In the genomic region with DNA sequence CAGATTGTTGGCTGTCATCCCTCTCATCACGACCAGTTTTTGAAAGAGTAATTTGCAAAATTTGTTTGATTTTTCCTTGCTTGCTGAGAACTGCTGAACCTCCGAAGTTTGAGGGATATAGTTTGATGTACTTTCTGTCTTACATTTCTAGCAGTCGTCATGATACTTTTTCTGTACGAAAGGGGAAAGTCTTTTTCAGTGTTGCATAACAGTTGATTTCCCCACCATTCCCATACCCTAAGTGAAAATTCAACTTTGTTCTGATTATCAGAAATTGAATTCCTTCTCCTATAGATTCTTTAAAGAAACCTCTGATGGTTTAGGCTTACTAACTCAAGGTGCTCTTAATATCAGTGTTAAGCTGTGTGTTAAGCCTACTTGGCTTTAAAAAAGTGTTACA, we compare ENCODE assay signal across 8 cellular contexts. TPM values are rescaled to one million over a fixed set of nuclear protein-coding genes. Genes with fewer than 3 reads are reported as not detected.
A peak's percentile ranks its signal among the peaks of the same experiment; 100 is the strongest.
DNase-seq lines count a peak whose midpoint lies in the region; ATAC-seq and TF ChIP-seq lines count a peak whose summit lies in the region.

No MANE protein-coding gene starts in this region.

- ATAC-seq in T-cell (replicated peaks in 1 of 4) (no peak), HG03442 (IDR thresholded peaks at IDR 0.05; ENCODE audit: unreplicated experiment) (no peak), HG03565 (IDR thresholded peaks at IDR 0.05; ENCODE audit: unreplicated experiment) (no peak), HG02970 (IDR thresholded peaks at IDR 0.05; ENCODE audit: low FRiP score, unreplicated experiment) (no peak)

- H3K27ac Mint-ChIP-seq in T-cell: peak overlapping the region; percentile 95 to 97

- no peaks in the 10 kb centered on the region for H3K27me3 Mint-ChIP-seq in T-cell

- TF ChIP-seq CTCF in GM12865 (IDR thresholded peaks at IDR 0.05; ENCODE audit: insufficient read depth, low read depth, low read length, missing control alignments): no peak
- no peak for TF ChIP-seq CTCF in fibroblast of mammary gland (conservative IDR thresholded peaks at IDR 0.05; ENCODE audit: control insufficient read depth, insufficient read depth, low read depth, low read length)

- peak overlapping the region; percentile 92 to 96 (median 95) for H3K4me3 Mint-ChIP-seq in T-cell

- H3K4me1 Mint-ChIP-seq in T-cell: peaks cover 56 to 58% (median 56%) of the 10 kb centered on the region in 3 donors

- CTCF ChIA-PET in T-cell (lab: Charles Lee): no interaction called here

- H3K4me3 ChIP-seq in GM12865 (ENCODE audit: low read depth, low read length): peak overlapping the region; percentile 7; the same call in 1 of the 2 replicates
- H3K4me3 ChIP-seq in fibroblast of mammary gland (ENCODE audit: control insufficient read depth, low read depth, low read length): peak overlapping the region; percentile 62
- H3K4me3 ChIP-seq in skeletal muscle cell (ENCODE audit: low read depth, low read length): peak overlapping the region; percentile 83

- no peak for DNase-seq in GM12865 (ENCODE audit: low read depth)
- no peak for DNase-seq in T-cell
- DNase-seq in fibroblast of mammary gland (ENCODE audit: low read depth): no peak
- DNase-seq in skeletal muscle cell (ENCODE audit: low read depth): no peak
- DNase-seq in NCI-H1092 (lab: John Stamatoyannopoulos, UW): no peak

- POLR2A ChIA-PET in T-cell (lab: Charles Lee): interaction anchor here in 1 of 2 donors (0.5 kb wide), 1 partner anchor 81 kb away, joined by 6 read pairs; no protein-coding TSS in a partner anchor

- H3K36me3 Mint-ChIP-seq in T-cell: no peaks in the 10 kb centered on the region

- no peaks in the 10 kb centered on the region for H3K9me3 Mint-ChIP-seq in T-cell

RNA-seq across cellular contexts. Expression of a gene that starts 1.6 kb away (rescaled TPM):
- total RNA-seq in T-cell: 10 to 100 TPM; 21.5 to 33.7 (median 25.1) TPM

Comparison
In these comparisons a context has a peak if more than half of its experiments do, and no peak if none do; other contexts are left out.
1. H3K4me3 ChIP-seq: peak in every context shown above with its lines; median percentile 83 in skeletal muscle cell; 62 in fibroblast of mammary gland; 7 in GM12865.